1 cellular context compared by ENCODE assay signal in the genomic region with DNA sequence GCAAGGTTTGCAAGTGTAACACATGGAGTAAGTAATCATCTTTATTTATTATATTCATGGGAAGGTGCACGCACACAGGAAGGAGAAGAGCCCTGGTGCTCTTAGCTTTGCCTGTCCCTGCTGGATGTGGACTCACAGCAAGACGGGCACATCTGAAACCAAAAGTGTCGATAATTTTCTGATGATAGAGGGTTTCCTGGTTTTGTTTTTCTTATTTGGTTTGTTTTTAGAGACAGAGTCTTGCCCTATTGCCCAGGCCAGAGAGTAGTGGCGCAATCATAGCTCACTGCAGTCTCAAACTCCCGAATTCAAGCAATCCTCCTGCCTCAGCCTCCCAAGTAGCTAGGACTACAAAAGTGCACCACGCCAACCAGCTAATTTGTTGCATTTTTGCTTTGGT.
TF ChIP-seq lines count a peak whose summit lies in the region.

No MANE protein-coding gene starts in this region.

TF ChIP-seq in IMR-90, 13 proteins besides CTCF, POLR2A, EP300 and RAD21:
- no peak for TF ChIP-seq CHD1 (IDR thresholded peaks at IDR 0.05; ENCODE audit: low read depth, low read length)
- TF ChIP-seq CEBPB (IDR thresholded peaks at IDR 0.05; ENCODE audit: low read depth, low read length), result no peak
- TF ChIP-seq BHLHE40 (IDR thresholded peaks at IDR 0.05; ENCODE audit: low read depth, low read length), result no peak
